ENCODE assay signal across 15 cellular contexts in the genomic region with DNA sequence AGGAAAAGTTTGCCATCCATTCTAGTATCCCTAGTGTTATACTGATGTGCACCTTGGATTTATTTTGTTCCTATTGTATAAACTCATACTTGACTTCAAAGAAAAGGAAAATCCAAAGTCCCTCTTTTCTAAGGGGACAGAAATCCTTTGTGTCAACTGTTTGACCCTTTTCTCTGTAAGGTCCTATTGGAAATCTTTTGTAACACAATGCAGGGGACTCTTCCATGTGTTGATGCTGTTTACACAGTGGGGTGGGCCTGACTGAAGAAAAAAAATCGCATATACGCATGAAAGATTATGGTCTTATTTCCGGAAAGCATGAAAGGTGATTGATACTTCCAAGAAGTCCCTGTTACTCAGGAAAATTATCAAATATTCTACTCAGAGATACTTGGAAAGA. TPM values are rescaled to one million over a fixed set of nuclear protein-coding genes. Genes with fewer than 3 reads are reported as not detected.
DNase-seq lines count a peak whose midpoint lies in the region; ATAC-seq, FAIRE-seq and TF ChIP-seq lines count a peak whose summit lies in the region.
"Had no signal": no experiment of that assay in that cellular context is flagged by ENCODE, and none has a peak within 500 bp of the region (broad histone marks: within the 10 kb centered on the region; RNA-seq: fewer than 3 reads in every experiment).

No MANE protein-coding gene starts in this region.

- H3K4me2 ChIP-seq in A549, result peak overlapping the region; percentile 89; the same call in 2 of the 3 replicates
- no peak overlapping the region for H3K4me2 ChIP-seq in GM23248 (ENCODE audit: unreplicated experiment)
- H3K4me2 ChIP-seq in K562 (ENCODE audit: insufficient read depth, low read length), result no peak overlapping the region
- H3K4me2 ChIP-seq in mesendoderm (ENCODE audit: low read length), result no peak overlapping the region

- 65% methylated on average over 3 of the region's 3 CpGs for WGBS in A549 (ENCODE audit: missing lambda C conversion rate)
- 80 to 86% methylated on average over 3 of the region's 3 CpGs for WGBS in GM23248 (ENCODE audit: low coverage in 1 of 2, low lambda C conversion rate in 2 of 2, missing lambda C conversion rate in 2 of 2), 2 experiments
- WGBS in K562 (ENCODE audit: insufficient coverage, low coverage, missing lambda C conversion rate), result 6% methylated on average over 3 of the region's 3 CpGs
- no CpG with 5 or more reads among the region's 3 CpGs for WGBS in mesendoderm (ENCODE audit: extremely low coverage, insufficient coverage, low lambda C conversion rate)

- peaks cover 51 to 88% of the 10 kb centered on the region in 2 donors for H3K27me3 Mint-ChIP-seq in CD8-positive, alpha-beta memory T cell

- intact Hi-C loops in K562 (cut with micrococcal nuclease), result loop anchor here (5.0 kb wide), 2 partner anchors 38 to 828 kb away; no protein-coding TSS in a partner anchor

- H4K5ac ChIP-seq in mesendoderm (ENCODE audit: low read length), result no peak overlapping the region

- H2BK5ac ChIP-seq in mesendoderm (ENCODE audit: low read length), result no peak overlapping the region

- H3K9ac ChIP-seq in GM23248 (no peak overlapping the region), K562 (ENCODE audit: insufficient read depth in 1 of 2, low read depth in 2 of 2, low read length in 2 of 2) (no peak overlapping the region), mesendoderm (ENCODE audit: low read length) (peak overlapping the region; percentile 82)
- H3K9ac ChIP-seq: parathyroid adenoma had no signal

- H4K20me1 ChIP-seq in GM23248 (ENCODE audit: insufficient read depth), result no peaks in the 10 kb centered on the region
- no peaks in the 10 kb centered on the region; the same call in 1 of the 2 replicates for H4K20me1 ChIP-seq in K562 (replicated peaks; ENCODE audit: control insufficient read depth, insufficient read depth, low read length)

- no peak overlapping the region for H3K4ac ChIP-seq in mesendoderm (ENCODE audit: low read depth, low read length)

- TF ChIP-seq EP300 in A549 (IDR thresholded peaks at IDR 0.05), result no peak
- no peak for TF ChIP-seq EP300 in K562 (IDR thresholded peaks at IDR 0.05; ENCODE audit: low read length)

- no peak overlapping the region for H3K18ac ChIP-seq in mesendoderm (ENCODE audit: low read length)

- H3K79me2 ChIP-seq in GM23248 (ENCODE audit: insufficient read depth), result peaks cover 11% of the 10 kb centered on the region
- no peaks in the 10 kb centered on the region for H3K79me2 ChIP-seq in K562 (ENCODE audit: control insufficient read depth, insufficient read depth, low read length)
- peaks cover 8% of the 10 kb centered on the region for H3K79me2 ChIP-seq in mesendoderm (ENCODE audit: control insufficient read depth, insufficient read depth, low read length)
- H3K79me2 ChIP-seq: parathyroid adenoma had no signal

- H2BK15ac ChIP-seq in mesendoderm (replicated peaks; ENCODE audit: low read depth), result no peak overlapping the region

- POLR2A ChIA-PET in A549 (lab: Yijun Ruan, JAX) (no interaction called here), K562 (lab: Yijun Ruan, JAX) (no interaction called here)
- POLR2A ChIA-PET in CD8-positive, alpha-beta memory T cell (lab: Charles Lee), result no interaction called here

- H3K27me3 ChIP-seq in GM23248 (replicated peaks; ENCODE audit: insufficient read depth) (peaks cover 12% of the 10 kb centered on the region; the same call in 1 of the 2 replicates), K562 (ENCODE audit: control insufficient read depth in 2 of 2, insufficient read depth in 2 of 2, low read length in 2 of 2) (peaks cover 11 to 30% of the 10 kb centered on the region in 2 experiments; a peak in 4 of 5 replicates), mesendoderm (ENCODE audit: insufficient read depth, low read length, poor library complexity) (no peaks in the 10 kb centered on the region)
- H3K27me3 ChIP-seq in CD8-positive, alpha-beta memory T cell (ENCODE audit: insufficient read depth, low read length, poor library complexity, severe bottlenecking), result peaks cover 36% of the 10 kb centered on the region

- no peak overlapping the region; a peak in 1 of 6 replicates for H3K27ac ChIP-seq in A549
- H3K27ac ChIP-seq in GM23248, result no peak overlapping the region
- no peak overlapping the region for H3K27ac ChIP-seq in K562 (ENCODE audit: extremely low read depth, low read depth, low read length)
- H3K27ac ChIP-seq in mesendoderm (ENCODE audit: low read depth, low read length), result no peak overlapping the region
- no peak overlapping the region for H3K27ac ChIP-seq in CD8-positive, alpha-beta memory T cell (ENCODE audit: low read depth, low read length)
- H3K27ac ChIP-seq: parathyroid adenoma had no signal

- TF ChIP-seq RAD21 in A549 (conservative IDR thresholded peaks at IDR 0.05 in 1 of 2, IDR thresholded peaks at IDR 0.05 in 1 of 2) (no peak), K562 (CRISPR knock-in tag; conservative IDR thresholded peaks at IDR 0.05 in 1 of 2, IDR thresholded peaks at IDR 0.05 in 1 of 2) (no peak)

- no peaks in the 10 kb centered on the region for H3K36me3 Mint-ChIP-seq in CD8-positive, alpha-beta memory T cell

- H3K79me1 ChIP-seq in mesendoderm (ENCODE audit: low read length), result no peaks in the 10 kb centered on the region

- BruUV-seq in K562 (replicated peaks; lab: Mats Ljungman, UMichigan), result no TSS peak

- H3K4me3 ChIP-seq in A549 (no peak overlapping the region), GM23248 (peak overlapping the region; percentile 90; the same call in 1 of the 2 replicates), K562 (no peak overlapping the region), mesendoderm (ENCODE audit: low read length) (no peak overlapping the region)
- no peak overlapping the region for H3K4me3 ChIP-seq in CD8-positive, alpha-beta memory T cell (ENCODE audit: low read length)

- H3K9me2 ChIP-seq in GM23248 (ENCODE audit: insufficient read depth), result no peaks in the 10 kb centered on the region

- peak overlapping the region in 1 of 7 donors; percentile 53 for H3K4me3 Mint-ChIP-seq in CD8-positive, alpha-beta memory T cell

- H3K9me1 ChIP-seq in K562 (ENCODE audit: control insufficient read depth, insufficient read depth, low read length), result no peaks in the 10 kb centered on the region

- no peaks in the 10 kb centered on the region for H3K36me3 ChIP-seq in GM23248 (ENCODE audit: low read depth)
- H3K36me3 ChIP-seq in K562 (ENCODE audit: control insufficient read depth, insufficient read depth, low read length), result no peaks in the 10 kb centered on the region
- no peaks in the 10 kb centered on the region for H3K36me3 ChIP-seq in mesendoderm (ENCODE audit: control insufficient read depth, insufficient read depth, low read length)
- H3K36me3 ChIP-seq in CD8-positive, alpha-beta memory T cell (ENCODE audit: insufficient read depth, low read length), result no peaks in the 10 kb centered on the region
- H3K36me3 ChIP-seq: adrenal gland, MG63 had no signal

- TF ChIP-seq CTCF in A549 (IDR thresholded peaks at IDR 0.05) (no peak), K562 (IDR thresholded peaks at IDR 0.05 in 2 of 3, conservative IDR thresholded peaks at IDR 0.05 in 1 of 3; ENCODE audit: insufficient read depth in 2 of 3, low read depth in 1 of 3, low read length in 3 of 3) (no peak)

- peaks cover 6% of the 10 kb centered on the region; the same call in 2 of the 3 replicates for H3K4me1 ChIP-seq in A549
- H3K4me1 ChIP-seq in GM23248 (ENCODE audit: insufficient read depth), result peaks cover 15% of the 10 kb centered on the region
- H3K4me1 ChIP-seq in K562 (replicated peaks in 1 of 2; ENCODE audit: control insufficient read depth in 2 of 2, insufficient read depth in 2 of 2, low read length in 2 of 2), result peaks cover 5 to 36% of the 10 kb centered on the region in 2 experiments; a peak in 3 of 5 replicates
- H3K4me1 ChIP-seq in mesendoderm (ENCODE audit: control insufficient read depth, low read depth, low read length), result peaks cover 6% of the 10 kb centered on the region
- H3K4me1 ChIP-seq in CD8-positive, alpha-beta memory T cell (ENCODE audit: insufficient read depth, low read length), result peaks cover 11% of the 10 kb centered on the region

- no peak for TF ChIP-seq POLR2A in A549 (IDR thresholded peaks at IDR 0.05; ENCODE audit: low read length)
- no peak for TF ChIP-seq POLR2A in K562 (conservative IDR thresholded peaks at IDR 0.05)
- no peak for TF ChIP-seq POLR2A in erythroblast (IDR thresholded peaks at IDR 0.05; ENCODE audit: low read length)

- H4K8ac ChIP-seq in mesendoderm (ENCODE audit: low read depth, low read length), result no peak overlapping the region

- CTCF ChIA-PET in A549 (lab: Yijun Ruan, JAX) (no interaction called here), K562 (lab: Yijun Ruan, JAX; ENCODE audit: low intra/inter-chr PET ratio) (no interaction called here)
- CTCF ChIA-PET in CD8-positive, alpha-beta memory T cell (lab: Charles Lee), result no interaction called here

- H2AFZ ChIP-seq in GM23248 (no peak overlapping the region; the same call in 1 of the 2 replicates), K562 (ENCODE audit: low read depth, low read length) (no peak overlapping the region)
- H2AFZ ChIP-seq: parathyroid adenoma had no signal

- H3K9me3 ChIP-seq in A549 (no peaks in the 10 kb centered on the region), GM23248 (ENCODE audit: low read depth) (no peaks in the 10 kb centered on the region), K562 (replicated peaks; ENCODE audit: control insufficient read depth, insufficient read depth, low read depth, low read length) (no peaks in the 10 kb centered on the region)
- H3K9me3 ChIP-seq in CD8-positive, alpha-beta memory T cell (ENCODE audit: low read length), result no peaks in the 10 kb centered on the region
- H3K9me3 ChIP-seq: adrenal gland, MG63 had no signal

- no peak overlapping the region for H3K27ac Mint-ChIP-seq in CD8-positive, alpha-beta memory T cell

- ATAC-seq in A549, result no peak
- no peak for ATAC-seq in K562
- ATAC-seq in HG02840 (IDR thresholded peaks at IDR 0.05; ENCODE audit: low FRiP score, unreplicated experiment), result no peak

- peaks cover 25 to 41% (median 33%) of the 10 kb centered on the region in 3 donors for H3K4me1 Mint-ChIP-seq in CD8-positive, alpha-beta memory T cell

- in situ Hi-C loops in GM23248 (cut with MboI), result loop anchor here (25.0 kb wide), 1 partner anchor 833 kb away; no protein-coding TSS in a partner anchor
- in situ Hi-C loops in K562 (cut with MboI), result loop anchor here (10.0 kb wide), 1 partner anchor 1116 kb away; no protein-coding TSS in a partner anchor

- H2BK120ac ChIP-seq in mesendoderm (ENCODE audit: low read depth, low read length), result no peak overlapping the region

- peaks cover 36% of the 10 kb centered on the region for H3F3A ChIP-seq in GM23248 (ENCODE audit: insufficient read depth)

- H3K23ac ChIP-seq in mesendoderm (ENCODE audit: low read length), result no peak overlapping the region

- peaks cover 0 to 5% (median 0%) of the 10 kb centered on the region in 5 donors for H3K9me3 Mint-ChIP-seq in CD8-positive, alpha-beta memory T cell

- no peak overlapping the region for H2AK5ac ChIP-seq in mesendoderm (ENCODE audit: low read length)

- peak overlapping the region; percentile 89 for H3K56ac ChIP-seq in mesendoderm (ENCODE audit: low read length)

- FAIRE-seq in A549 (lab: Jason Lieb, UNC) (no peak), K562 (lab: Jason Lieb, UNC) (no peak)

- no peak for DNase-seq in A549 (ENCODE audit: low read depth in 1 of 2, low spot score in 1 of 2)
- DNase-seq in GM23248, result no peak
- DNase-seq in K562 (ENCODE audit: extremely low read depth in 1 of 4, low spot score in 3 of 4), result no peak
- DNase-seq in mesendoderm, result peak; percentile 14
- DNase-seq in CD8-positive, alpha-beta memory T cell, result no peak
- no peak for DNase-seq in midbrain (lab: John Stamatoyannopoulos, UW)
- no peak for DNase-seq in erythroblast (lab: John Stamatoyannopoulos, UW)
- DNase-seq: activated T-cell treated with anti-CD3 and anti-CD28 coated beads for 4 hours, AML-193, MG63, NCI-H1930 had no signal

RNA-seq across cellular contexts. Expression of gene VCAN, which starts 1.0 kb away (rescaled TPM):
- polyA plus RNA-seq in A549 (2011; rRNA removed), result 42.0 and 47.8 TPM in 2 replicates
- polyA plus RNA-seq in A549 (2012; cell fraction: cytosol; rRNA removed), result 1.9 and 2.5 TPM in 2 replicates
- polyA plus RNA-seq in A549 (2012; cell fraction: nucleus; rRNA removed), result 11.0 and 11.6 TPM in 2 replicates
- 20.1 to 26.0 TPM (median 21.1 TPM) in 3 replicates for polyA plus RNA-seq in A549 (2017; fragmentation: RNase III; extraction: RNeasy Plus Mini Kit Qiagen cat#74134 plus additional on column Dnase treatment)
- 104 and 116 TPM in 2 replicates for polyA minus RNA-seq in A549 (2011; rRNA and poly(A)+ RNA removed)
- total RNA-seq in GM23248 (2014; rRNA removed; shearing (Covaris generic)), result 241 and 327 TPM in 2 replicates
- 98.5 and 98.9 TPM in 2 replicates for polyA plus RNA-seq in GM23248 (2016; fragmentation: Nextera tagmentation; extraction: Ambion mirVana)
- 0.05 and 0.16 TPM in 2 replicates for total RNA-seq in K562 (2011; cell fraction: chromatin; rRNA removed; ENCODE audit: low replicate concordance)
- total RNA-seq in K562 (2011; cell fraction: nucleolus; rRNA removed), result not detected in 2 replicates
- total RNA-seq in K562 (2011; cell fraction: nucleoplasm; rRNA removed), result 0.07 TPM in 1 of 2 replicates, not detected in the other
- total RNA-seq in K562 (2014; rRNA removed), result 0.05 and 0.37 TPM in 2 replicates
- 0.06 and 0.07 TPM in 2 replicates for total RNA-seq in K562 (2014; rRNA removed; fragmentation: Illumina TruSeq; extraction: Trizol)
- total RNA-seq in K562 (2015; rRNA removed; fragmentation: Illumina TruSeq; extraction: Trizol), result 0.22 and 0.26 TPM in 2 replicates
- 0.29 and 0.33 TPM in 2 replicates for total RNA-seq in K562 (2021)
- polyA plus RNA-seq in K562 (2011; rRNA removed), result 0.03 and 0.12 TPM in 2 replicates
- 0.15 and 0.19 TPM in 2 replicates for polyA plus RNA-seq in K562 (2011; cell fraction: cytosol; rRNA removed)
- polyA plus RNA-seq in K562 (2011; cell fraction: nucleus; rRNA removed), result 0.04 and 0.17 TPM in 2 replicates
- 0.29 and 0.30 TPM in 2 replicates for polyA plus RNA-seq in K562 (2012)
- 0.12 and 0.29 TPM in 2 replicates for polyA plus RNA-seq in K562 (2014; fragmentation: Illumina TruSeq; extraction: Trizol)
- polyA plus RNA-seq in K562 (2014; fragmentation: Nextera tagmentation; extraction: Ambion mirVana), result under 1 TPM; 0.01 to 0.04 TPM
- polyA plus RNA-seq in K562 (2014; rRNA removed), result 0.01 and 0.40 TPM in 2 replicates
- polyA minus RNA-seq in K562 (2011; rRNA and poly(A)+ RNA removed), result 0.46 and 0.60 TPM in 2 replicates
- polyA minus RNA-seq in K562 (2011; cell fraction: cytosol; rRNA and poly(A)+ RNA removed), result not detected in 2 replicates
- polyA minus RNA-seq in K562 (2011; cell fraction: nucleus; rRNA and poly(A)+ RNA removed), result 0.13 and 0.56 TPM in 2 replicates
- polyA plus RNA-seq in mesendoderm (2013, experiment 1 of 2), result 115 TPM
- polyA plus RNA-seq in mesendoderm (2013, experiment 2 of 2), result 116 TPM
- under 1 TPM; 0.24 to 0.33 TPM for total RNA-seq in CD8-positive, alpha-beta memory T cell
- polyA plus RNA-seq in CD8-positive, alpha-beta memory T cell, result not detected
- total RNA-seq: T-helper 2 cell treated with Interferon-gamma antibody and Interleukin-4, amounts not matched to agents 100 ng/mL and 5 ng/mL, for 36 hours had no signal

Comparison
In these comparisons a context has a peak if more than half of its experiments do, and no peak if none do; other contexts are left out.
1. Of the 35 proteins assayed by ChIP-seq in both K562 and A549: peak only in K562: CBX8; only in A549: none; in both: none; in neither: 34.